ENCODE assay signal across 1 cellular context in genomic region chr10:6586501-6586900, GRCh38.
TF ChIP-seq lines count a peak whose summit lies in the region.

No MANE protein-coding gene starts in this region.

TF ChIP-seq in GM23338, 12 proteins besides CTCF, POLR2A, EP300 and RAD21 (continued from another document):
- TF ChIP-seq ZNF462 (CRISPR knock-in tag; IDR thresholded peaks at IDR 0.05), result no peak
- no peak for TF ChIP-seq ZNF331 (CRISPR knock-in tag; IDR thresholded peaks at IDR 0.05; ENCODE audit: low read depth)
- TF ChIP-seq CREB1 (CRISPR knock-in tag; IDR thresholded peaks at IDR 0.05; ENCODE audit: low read depth), result no peak
- TF ChIP-seq ETS1 (IDR thresholded peaks at IDR 0.05), result no peak
- no peak for TF ChIP-seq POLR2AphosphoS5 (IDR thresholded peaks at IDR 0.05; ENCODE audit: low read depth)
TF ChIP-seq in GM23338: peak in this region for 0.
